ENCODE assay signal across 1 cellular context in genomic region chr4:70753630-70754029, GRCh38.
TF ChIP-seq lines count a peak whose summit lies in the region.

No MANE protein-coding gene starts in this region.

TF ChIP-seq in GM12878, 131 proteins besides CTCF, POLR2A, EP300 and RAD21:
- peak; percentile 65; the same call in 1 of the 2 replicates for TF ChIP-seq RUNX3 (IDR thresholded peaks at IDR 0.05; ENCODE audit: low read length)
- 0 out of 4 replicates have a peak, but pooled peaks of 1 of the 2 experiments have one; percentile 31 for TF ChIP-seq ETV6 (conservative IDR thresholded peaks at IDR 0.05 in 1 of 2, IDR thresholded peaks at IDR 0.05 in 1 of 2; ENCODE audit: borderline replicate concordance in 1 of 2, low read depth in 1 of 2)
- peak; percentile 89 for TF ChIP-seq JUNB (IDR thresholded peaks at IDR 0.05)
- TF ChIP-seq SMAD5 (IDR thresholded peaks at IDR 0.05; ENCODE audit: low read depth) = no peak
- peak; percentile 44; the same call in 1 of the 2 replicates for TF ChIP-seq ATF2 (IDR thresholded peaks at IDR 0.05; ENCODE audit: low read length)
- peak; percentile 73; the same call in 1 of the 2 replicates for TF ChIP-seq NFIC (IDR thresholded peaks at IDR 0.05; ENCODE audit: low read depth, low read length)
- TF ChIP-seq EED (IDR thresholded peaks at IDR 0.05; ENCODE audit: low read depth) = peak; percentile 71
- TF ChIP-seq IKZF1 (conservative IDR thresholded peaks at IDR 0.05) = 0 out of 2 replicates have a peak, but pooled peaks have one; percentile 33
- TF ChIP-seq CREM (IDR thresholded peaks at IDR 0.05; ENCODE audit: low read depth) = peak; percentile 44; the same call in 1 of the 2 replicates
- 0 out of 2 replicates have a peak, but pooled peaks have one; percentile 20 for TF ChIP-seq ZBED1 (IDR thresholded peaks at IDR 0.05; ENCODE audit: borderline replicate concordance)
- TF ChIP-seq ATF3 (IDR thresholded peaks at IDR 0.05; ENCODE audit: borderline replicate concordance, extremely low read depth, low read depth, low read length) = no peak
- TF ChIP-seq MLLT1 (IDR thresholded peaks at IDR 0.05) = no peak
- TF ChIP-seq IKZF2 (IDR thresholded peaks at IDR 0.05) = peak; percentile 23 to 30; a peak in 1 of 4 replicates
